Comparison of ENCODE assay signal across 8 cellular contexts in genomic region chr12:107760817-107761501, GRCh38. TPM values are rescaled to one million over a fixed set of nuclear protein-coding genes. Genes with fewer than 3 reads are reported as not detected.
DNase-seq lines count a peak whose midpoint lies in the region; ATAC-seq, FAIRE-seq and TF ChIP-seq lines count a peak whose summit lies in the region.

Gene PRDM4, minus strand, starts transcription at chr12:107761137. Its CDS starts 622 bp downstream, at chr12:107760515.

- POLR2A ChIA-PET in AG04449 (lab: Yijun Ruan, JAX): no interaction called here

- H3K9ac ChIP-seq in iPS-20b (ENCODE audit: low read depth, low read length): peak within 1 kb of the TSS; percentile 94

- TF ChIP-seq CTCF in AG04449 (IDR thresholded peaks at IDR 0.05; ENCODE audit: insufficient read depth, low read length, missing control alignments): no peak
- TF ChIP-seq CTCF in VCaP (conservative IDR thresholded peaks at IDR 0.05): peak; percentile 91
- no peak for TF ChIP-seq CTCF in breast epithelium (IDR thresholded peaks at IDR 0.05)

- TF ChIP-seq POLR2A in breast epithelium (IDR thresholded peaks at IDR 0.05): no peak

- no peak for FAIRE-seq in small intestine (lab: Jason Lieb, UNC)

- intact Hi-C loops in breast epithelium (cut with DNase I; ENCODE audit: low total_unique reads): no loop called here

- H3K4me3 ChIP-seq in AG04449 (ENCODE audit: low read depth, low read length) (peak within 1 kb of the TSS; percentile 86), breast epithelium (peak within 1 kb of the TSS; percentile 82 to 93 (median 92)), iPS-20b (ENCODE audit: low read length) (peak within 1 kb of the TSS; percentile 99), small intestine (ENCODE audit: low read depth in 1 of 2, low read length in 2 of 2) (peak within 1 kb of the TSS; percentile 90 to 99)

- H3K36me3 ChIP-seq in breast epithelium (no peaks in the 10 kb centered on the region), iPS-20b (ENCODE audit: insufficient read depth, low read depth, low read length) (peaks cover 21% of the 10 kb centered on the region), small intestine (ENCODE audit: control insufficient read depth in 2 of 2, insufficient read depth in 2 of 2, low read length in 2 of 2) (peaks cover 0 to 2% of the 10 kb centered on the region in 2 donors)

- H3K4me1 ChIP-seq in breast epithelium: no peaks in the 10 kb centered on the region
- peaks cover 12% of the 10 kb centered on the region; the same call in 1 of the 2 replicates for H3K4me1 ChIP-seq in iPS-20b (ENCODE audit: insufficient read depth, low read length)
- peaks cover 6% of the 10 kb centered on the region in 2 donors for H3K4me1 ChIP-seq in small intestine (ENCODE audit: control insufficient read depth in 2 of 2, insufficient read depth in 1 of 2, low read depth in 1 of 2, low read length in 1 of 2)

- peak within 1 kb of the TSS; percentile 86 for H3K27ac ChIP-seq in VCaP
- peak within 1 kb of the TSS; percentile 80 to 91 for H3K27ac ChIP-seq in breast epithelium
- no peak within 1 kb of the TSS for H3K27ac ChIP-seq in iPS-20b (ENCODE audit: low read length)
- H3K27ac ChIP-seq in small intestine (ENCODE audit: low read depth in 1 of 2, low read length in 1 of 2): peak within 1 kb of the TSS; percentile 85 to 92

- CTCF ChIA-PET in AG04449 (lab: Yijun Ruan, JAX): no interaction called here

- no peaks in the 10 kb centered on the region for H3K9me3 ChIP-seq in breast epithelium
- no peaks in the 10 kb centered on the region for H3K9me3 ChIP-seq in iPS-20b (ENCODE audit: insufficient read depth, low read depth, low read length)
- H3K9me3 ChIP-seq in small intestine (ENCODE audit: control insufficient read depth, low read depth): no peaks in the 10 kb centered on the region

- peak; percentile 46 for DNase-seq in AG04449 (ENCODE audit: low read depth, low spot score)
- peak; percentile 98 for DNase-seq in NCI-H2196 (lab: John Stamatoyannopoulos, UW; ENCODE audit: unreplicated experiment)
- DNase-seq in breast epithelium (ENCODE audit: low spot score in 2 of 2): peak; percentile 89 to 92
- peak; percentile 97 for DNase-seq in small intestine

- WGBS in small intestine, 3 donors: 0 to 1% (median 0%) methylated on average over 51 to 83 of the region's 83 CpGs

- H3K27me3 ChIP-seq in breast epithelium (no peaks in the 10 kb centered on the region), iPS-20b (ENCODE audit: insufficient read depth, low read length) (no peaks in the 10 kb centered on the region), small intestine (ENCODE audit: control insufficient read depth in 2 of 2, insufficient read depth in 2 of 2, low read length in 2 of 2) (no peaks in the 10 kb centered on the region)

- peak; percentile 81 for ATAC-seq in GM18870 (IDR thresholded peaks at IDR 0.05; ENCODE audit: unreplicated experiment)
- peak; percentile 92 for ATAC-seq in HG03135 (IDR thresholded peaks at IDR 0.05; ENCODE audit: unreplicated experiment)

RNA-seq across cellular contexts. Expression of gene PRDM4, which starts in this region (rescaled TPM):
- total RNA-seq in breast epithelium: 10 to 100 TPM; 29.4 to 32.6 (median 31.1) TPM
- 10 to 100 TPM; 13.0 to 14.5 (median 13.7) TPM for polyA plus RNA-seq in small intestine

Comparison
In these comparisons a context has a peak if more than half of its experiments do, and no peak if none do; other contexts are left out.
1. DNase-seq: peak in every context shown above with its lines; median percentile 98 in NCI-H2196; 97 in small intestine; 90 in breast epithelium; 46 in AG04449.